2 cellular contexts compared by ENCODE assay signal in genomic region chr4:52015366-52015765, GRCh38.
TF ChIP-seq lines count a peak whose summit lies in the region.

No MANE protein-coding gene starts in this region.

TF ChIP-seq in Ishikawa, 13 proteins besides CTCF, POLR2A, EP300 and RAD21 (continued from another document):
- no peak for TF ChIP-seq EGR1 (IDR thresholded peaks at IDR 0.05)
- no peak for TF ChIP-seq FOXM1 (IDR thresholded peaks at IDR 0.05; ENCODE audit: borderline replicate concordance, low read depth)
- TF ChIP-seq, protein P1, sequence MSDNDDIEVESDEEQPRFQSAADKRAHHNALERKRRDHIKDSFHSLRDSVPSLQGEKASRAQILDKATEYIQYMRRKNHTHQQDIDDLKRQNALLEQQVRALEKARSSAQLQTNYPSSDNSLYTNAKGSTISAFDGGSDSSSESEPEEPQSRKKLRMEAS (IDR thresholded peaks at IDR 0.05) = no peak
- no peak for TF ChIP-seq NFIC (IDR thresholded peaks at IDR 0.05)
- TF ChIP-seq ZBTB7A (IDR thresholded peaks at IDR 0.05; ENCODE audit: low read depth) = no peak
- no peak for TF ChIP-seq YY1 (IDR thresholded peaks at IDR 0.05; ENCODE audit: low read depth)
- TF ChIP-seq TCF12 (IDR thresholded peaks at IDR 0.05; ENCODE audit: low read depth) = no peak

TF ChIP-seq in SK-N-SH, 30 proteins besides CTCF, POLR2A, EP300 and RAD21 (continued from another document):
- no peak for TF ChIP-seq FOXM1 (IDR thresholded peaks at IDR 0.05; ENCODE audit: low read depth)
- TF ChIP-seq, protein P2, sequence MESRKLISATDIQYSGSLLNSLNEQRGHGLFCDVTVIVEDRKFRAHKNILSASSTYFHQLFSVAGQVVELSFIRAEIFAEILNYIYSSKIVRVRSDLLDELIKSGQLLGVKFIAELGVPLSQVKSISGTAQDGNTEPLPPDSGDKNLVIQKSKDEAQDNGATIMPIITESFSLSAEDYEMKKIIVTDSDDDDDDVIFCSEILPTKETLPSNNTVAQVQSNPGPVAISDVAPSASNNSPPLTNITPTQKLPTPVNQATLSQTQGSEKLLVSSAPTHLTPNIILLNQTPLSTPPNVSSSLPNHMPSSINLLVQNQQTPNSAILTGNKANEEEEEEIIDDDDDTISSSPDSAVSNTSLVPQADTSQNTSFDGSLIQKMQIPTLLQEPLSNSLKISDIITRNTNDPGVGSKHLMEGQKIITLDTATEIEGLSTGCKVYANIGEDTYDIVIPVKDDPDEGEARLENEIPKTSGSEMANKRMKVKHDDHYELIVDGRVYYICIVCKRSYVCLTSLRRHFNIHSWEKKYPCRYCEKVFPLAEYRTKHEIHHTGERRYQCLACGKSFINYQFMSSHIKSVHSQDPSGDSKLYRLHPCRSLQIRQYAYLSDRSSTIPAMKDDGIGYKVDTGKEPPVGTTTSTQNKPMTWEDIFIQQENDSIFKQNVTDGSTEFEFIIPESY (IDR thresholded peaks at IDR 0.05; ENCODE audit: borderline replicate concordance, low read depth) = no peak
- no peak for TF ChIP-seq EZH2phosphoT487 (IDR thresholded peaks at IDR 0.05; ENCODE audit: borderline replicate concordance, low read depth)
- TF ChIP-seq YY1 (IDR thresholded peaks at IDR 0.05; ENCODE audit: low read depth) = no peak
- TF ChIP-seq MEF2A (IDR thresholded peaks at IDR 0.05; ENCODE audit: borderline replicate concordance, low read depth) = no peak
- no peak for TF ChIP-seq POLR2AphosphoS5 (IDR thresholded peaks at IDR 0.05; ENCODE audit: low read depth, low read length)
